ENCODE assay signal across 8 cellular contexts in genomic region chr11:848988-849824, GRCh38. TPM values are rescaled to one million over a fixed set of nuclear protein-coding genes. Genes with fewer than 3 reads are reported as not detected.
A peak's percentile ranks its signal among the peaks of the same experiment; 100 is the strongest.
DNase-seq lines count a peak whose midpoint lies in the region; ATAC-seq and TF ChIP-seq lines count a peak whose summit lies in the region.

No MANE protein-coding gene starts in this region.

- in situ Hi-C loops in astrocyte of the cerebellum (cut with HindIII; ENCODE audit: low sequenced_read_pairs) = no loop called here

- DNase-seq in NCI-H1930 (lab: John Stamatoyannopoulos, UW) (peak; percentile 63 to 78), astrocyte of the cerebellum (ENCODE audit: low read depth) (no peak), mesothelial cell of epicardium (ENCODE audit: low spot score in 2 of 2, unreplicated experiment in 2 of 2) (peak; percentile 73 to 76), mesenteric fat pad (ENCODE audit: low spot score) (no peak)

- H3K36me3 Mint-ChIP-seq in mesothelial cell of epicardium = no peaks in the 10 kb centered on the region

- peaks cover 27% of the 10 kb centered on the region; the same call in 1 of the 2 replicates for H3K4me1 ChIP-seq in ES-I3 (ENCODE audit: insufficient read depth, low read length)

- H3K9ac ChIP-seq in ES-I3 (ENCODE audit: low read depth, low read length) = peak overlapping the region; percentile 50

- H3K9me3 ChIP-seq in ES-I3 (ENCODE audit: control insufficient read depth, insufficient read depth, low read length) = no peaks in the 10 kb centered on the region

- peak overlapping the region; percentile 69 for H3K4me3 Mint-ChIP-seq in mesothelial cell of epicardium

- H3K4me1 Mint-ChIP-seq in mesothelial cell of epicardium = peaks cover 38% of the 10 kb centered on the region

- no peak for TF ChIP-seq CTCF in astrocyte of the cerebellum (IDR thresholded peaks at IDR 0.05; ENCODE audit: low read depth, low read length, missing control alignments)
- TF ChIP-seq CTCF in mesothelial cell of epicardium (IDR thresholded peaks at IDR 0.05; ENCODE audit: unreplicated experiment) = no peak

- H3K27ac Mint-ChIP-seq in mesothelial cell of epicardium = peak overlapping the region; percentile 47

- H3K36me3 ChIP-seq in ES-I3 (ENCODE audit: insufficient read depth, low read length) = no peaks in the 10 kb centered on the region

- peak overlapping the region; percentile 49 for H3K4me3 ChIP-seq in astrocyte of the cerebellum (ENCODE audit: low read depth, low read length)

- no peaks in the 10 kb centered on the region for H3K27me3 Mint-ChIP-seq in mesothelial cell of epicardium (ENCODE audit: low read depth)

- ATAC-seq in HG03460 (IDR thresholded peaks at IDR 0.05; ENCODE audit: unreplicated experiment) = no peak
- ATAC-seq in HG03039 (IDR thresholded peaks at IDR 0.05; ENCODE audit: unreplicated experiment) = no peak
- ATAC-seq in GM19395 (IDR thresholded peaks at IDR 0.05; ENCODE audit: unreplicated experiment) = no peak

- H3K9me3 Mint-ChIP-seq in mesothelial cell of epicardium = no peaks in the 10 kb centered on the region

RNA-seq across cellular contexts. Expression of gene TSPAN4, which starts 6.6 kb away (rescaled TPM):
- total RNA-seq in mesothelial cell of epicardium (94.1 to 98.8 TPM (median 96.6 TPM) in 3 replicates), mesenteric fat pad (120 TPM)

RNA-seq across cellular contexts. Expression of gene POLR2L, which starts 6.9 kb away (rescaled TPM):
- total RNA-seq in mesothelial cell of epicardium (78.7 to 80.2 TPM (median 79.8 TPM) in 3 replicates), mesenteric fat pad (203 TPM)

RNA-seq across cellular contexts. Expression of gene CD151, which starts 16.5 kb away (rescaled TPM):
- total RNA-seq in mesothelial cell of epicardium (125 to 142 TPM (median 140 TPM) in 3 replicates), mesenteric fat pad (776 TPM)

RNA-seq across cellular contexts. Expression of gene CRACR2B, which starts 21.5 kb away (rescaled TPM):
- total RNA-seq in mesothelial cell of epicardium = 9.9 to 10.6 TPM (median 10.0 TPM) in 3 replicates
- total RNA-seq in mesenteric fat pad = 6.8 TPM

RNA-seq across cellular contexts. Expression of gene PNPLA2, which starts 30.5 kb away (rescaled TPM):
- total RNA-seq in mesothelial cell of epicardium = 41.3 to 50.9 TPM (median 50.0 TPM) in 3 replicates
- total RNA-seq in mesenteric fat pad = 1,877 TPM

Comparison
In these comparisons a context has a peak if more than half of its experiments do, and no peak if none do; other contexts are left out.
1. DNase-seq: peak in NCI-H1930 (2 of 2) and mesothelial cell of epicardium (2 of 2); none in astrocyte of the cerebellum (single experiment) and mesenteric fat pad (single experiment).